Comparison of ENCODE assay signal across 8 cellular contexts in the genomic region with DNA sequence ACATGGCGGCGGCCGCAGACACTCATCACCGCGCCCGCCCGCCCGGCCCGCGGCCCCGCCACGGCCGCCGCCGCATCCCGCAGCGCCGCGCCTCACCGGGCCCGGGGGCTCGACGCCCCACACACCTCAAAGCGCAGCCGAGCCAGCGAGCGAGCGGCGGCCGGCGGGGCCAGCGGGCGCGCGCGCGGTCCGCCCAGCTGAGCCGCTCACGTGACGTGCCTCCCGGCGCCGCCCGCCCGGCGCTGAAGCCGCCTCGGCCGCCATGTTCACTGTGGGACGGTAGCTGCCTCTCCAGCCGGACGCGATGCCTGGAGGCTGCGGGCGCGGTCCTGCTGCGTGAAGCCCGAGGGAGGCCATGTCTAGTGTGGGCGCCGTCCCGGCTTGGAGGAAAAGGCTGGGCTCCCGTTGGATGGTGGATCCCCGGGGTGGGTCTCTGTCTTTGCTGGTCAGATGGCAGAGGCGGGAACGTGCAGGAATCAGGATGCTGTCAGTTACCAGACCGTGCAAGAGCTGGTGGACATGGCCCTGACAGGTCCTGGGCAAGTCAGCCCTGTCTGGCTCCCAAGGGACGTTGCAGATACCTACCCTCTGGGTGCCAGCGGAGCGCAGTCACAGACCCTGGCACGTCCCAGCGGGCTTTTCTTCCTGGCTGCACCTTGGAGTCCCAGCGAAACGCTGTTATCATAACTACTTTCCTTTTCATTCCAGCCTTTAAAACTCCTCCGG. TPM values are rescaled to one million over a fixed set of nuclear protein-coding genes. Genes with fewer than 3 reads are reported as not detected.
DNase-seq lines count a peak whose midpoint lies in the region; ATAC-seq and TF ChIP-seq lines count a peak whose summit lies in the region.

A gene with protein sequence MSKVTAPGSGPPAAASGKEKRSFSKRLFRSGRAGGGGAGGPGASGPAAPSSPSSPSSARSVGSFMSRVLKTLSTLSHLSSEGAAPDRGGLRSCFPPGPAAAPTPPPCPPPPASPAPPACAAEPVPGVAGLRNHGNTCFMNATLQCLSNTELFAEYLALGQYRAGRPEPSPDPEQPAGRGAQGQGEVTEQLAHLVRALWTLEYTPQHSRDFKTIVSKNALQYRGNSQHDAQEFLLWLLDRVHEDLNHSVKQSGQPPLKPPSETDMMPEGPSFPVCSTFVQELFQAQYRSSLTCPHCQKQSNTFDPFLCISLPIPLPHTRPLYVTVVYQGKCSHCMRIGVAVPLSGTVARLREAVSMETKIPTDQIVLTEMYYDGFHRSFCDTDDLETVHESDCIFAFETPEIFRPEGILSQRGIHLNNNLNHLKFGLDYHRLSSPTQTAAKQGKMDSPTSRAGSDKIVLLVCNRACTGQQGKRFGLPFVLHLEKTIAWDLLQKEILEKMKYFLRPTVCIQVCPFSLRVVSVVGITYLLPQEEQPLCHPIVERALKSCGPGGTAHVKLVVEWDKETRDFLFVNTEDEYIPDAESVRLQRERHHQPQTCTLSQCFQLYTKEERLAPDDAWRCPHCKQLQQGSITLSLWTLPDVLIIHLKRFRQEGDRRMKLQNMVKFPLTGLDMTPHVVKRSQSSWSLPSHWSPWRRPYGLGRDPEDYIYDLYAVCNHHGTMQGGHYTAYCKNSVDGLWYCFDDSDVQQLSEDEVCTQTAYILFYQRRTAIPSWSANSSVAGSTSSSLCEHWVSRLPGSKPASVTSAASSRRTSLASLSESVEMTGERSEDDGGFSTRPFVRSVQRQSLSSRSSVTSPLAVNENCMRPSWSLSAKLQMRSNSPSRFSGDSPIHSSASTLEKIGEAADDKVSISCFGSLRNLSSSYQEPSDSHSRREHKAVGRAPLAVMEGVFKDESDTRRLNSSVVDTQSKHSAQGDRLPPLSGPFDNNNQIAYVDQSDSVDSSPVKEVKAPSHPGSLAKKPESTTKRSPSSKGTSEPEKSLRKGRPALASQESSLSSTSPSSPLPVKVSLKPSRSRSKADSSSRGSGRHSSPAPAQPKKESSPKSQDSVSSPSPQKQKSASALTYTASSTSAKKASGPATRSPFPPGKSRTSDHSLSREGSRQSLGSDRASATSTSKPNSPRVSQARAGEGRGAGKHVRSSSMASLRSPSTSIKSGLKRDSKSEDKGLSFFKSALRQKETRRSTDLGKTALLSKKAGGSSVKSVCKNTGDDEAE (N-terminal part only) (minus strand): TSS at position 186 of the 726 bp plus-strand sequence. CDS start 182 bp downstream, at position 4.

- H3K4me3 Mint-ChIP-seq in CD4-positive, alpha-beta memory T cell: peak within 1 kb of the TSS; percentile 92 to 98 (median 96)
- H3K4me3 Mint-ChIP-seq in activated CD4-positive, alpha-beta memory T cell treated with anti-CD3 and anti-CD28 coated beads, Interleukin-2, amount 10 ng/mL, durations not matched to agents 7 days and 5 days: peak within 1 kb of the TSS; percentile 91

- H3K36me3 ChIP-seq in CD4-positive, alpha-beta memory T cell (ENCODE audit: insufficient read depth, low read length): no peaks in the 10 kb centered on the region
- no peaks in the 10 kb centered on the region for H3K36me3 ChIP-seq in duodenal mucosa (ENCODE audit: control insufficient read depth in 1 of 2, insufficient read depth in 2 of 2, low read length in 2 of 2)
- H3K36me3 ChIP-seq in right lobe of liver: no peaks in the 10 kb centered on the region

- peaks cover 3% of the 10 kb centered on the region for H3K27me3 ChIP-seq in CD4-positive, alpha-beta memory T cell (ENCODE audit: insufficient read depth, low read length)
- H3K27me3 ChIP-seq in HL-60 (ENCODE audit: insufficient read depth, poor library complexity, severe bottlenecking) (no peaks in the 10 kb centered on the region), duodenal mucosa (ENCODE audit: control insufficient read depth in 1 of 2, insufficient read depth in 2 of 2, low read length in 2 of 2) (no peaks in the 10 kb centered on the region), right lobe of liver (no peaks in the 10 kb centered on the region)

- DNase-seq in CD4-positive, alpha-beta memory T cell: peak; percentile 85 to 88 (median 87)
- peak; percentile 87 to 95 for DNase-seq in HL-60 (ENCODE audit: low read depth in 1 of 2, low spot score in 1 of 2)
- DNase-seq in NCI-H82 treated with DMSO at 0.1 percent for 48 hours (lab: John Stamatoyannopoulos, UW; ENCODE audit: unreplicated experiment): peak; percentile 69
- peak; percentile 92 for DNase-seq in activated CD4-positive, alpha-beta memory T cell treated with anti-CD3 and anti-CD28 coated beads, Interleukin-2, amount 10 ng/mL, durations not matched to agents 7 days and 5 days
- peak; percentile 97 to 98 (median 97) for DNase-seq in right lobe of liver
- peak; percentile 90 for DNase-seq in stimulated activated CD4-positive, alpha-beta T cell treated with anti-CD3 and anti-CD28 coated beads, Interleukin-4, amount 100 ng/mL, for 1 hour

- H3K27ac Mint-ChIP-seq in CD4-positive, alpha-beta memory T cell: peak within 1 kb of the TSS; percentile 83 to 93 (median 89)
- peak within 1 kb of the TSS; percentile 61 for H3K27ac Mint-ChIP-seq in activated CD4-positive, alpha-beta memory T cell treated with anti-CD3 and anti-CD28 coated beads, Interleukin-2, amount 10 ng/mL, durations not matched to agents 7 days and 5 days

- TF ChIP-seq CTCF in HL-60 (IDR thresholded peaks at IDR 0.05; ENCODE audit: insufficient read depth, low read length) (no peak), right lobe of liver (IDR thresholded peaks at IDR 0.05) (no peak)

- peak within 1 kb of the TSS; percentile 35 for H3K27ac ChIP-seq in CD4-positive, alpha-beta memory T cell (ENCODE audit: low read depth, low read length)
- H3K27ac ChIP-seq in HL-60 (replicated peaks) (0 out of 2 replicates have a peak within 1 kb of the TSS, but pooled peaks have one; percentile 35), duodenal mucosa (ENCODE audit: low read depth, low read length) (peak within 1 kb of the TSS; percentile 48), right lobe of liver (peak within 1 kb of the TSS; percentile 84 to 95 (median 91))

- peak within 1 kb of the TSS; percentile 62 to 98 for H3K4me3 ChIP-seq in CD4-positive, alpha-beta memory T cell (ENCODE audit: low read length in 2 of 2)
- H3K4me3 ChIP-seq in HL-60 (replicated peaks; ENCODE audit: insufficient read depth, low read length) (peak within 1 kb of the TSS; percentile 85), duodenal mucosa (ENCODE audit: low read depth in 1 of 2, low read length in 2 of 2) (peak within 1 kb of the TSS; percentile 79 to 86), right lobe of liver (peak within 1 kb of the TSS; percentile 63 to 73 (median 70))

- WGBS in right lobe of liver (ENCODE audit: insufficient coverage, low coverage, low lambda C conversion rate, missing lambda C conversion rate): under 1% methylated on average over 28 of the region's 75 CpGs

- no peaks in the 10 kb centered on the region for H3K27me3 Mint-ChIP-seq in CD4-positive, alpha-beta memory T cell
- H3K27me3 Mint-ChIP-seq in activated CD4-positive, alpha-beta memory T cell treated with anti-CD3 and anti-CD28 coated beads, Interleukin-2, amount 10 ng/mL, durations not matched to agents 7 days and 5 days: peaks cover 4% of the 10 kb centered on the region

- no peaks in the 10 kb centered on the region for H3K9me3 Mint-ChIP-seq in CD4-positive, alpha-beta memory T cell
- no peaks in the 10 kb centered on the region for H3K9me3 Mint-ChIP-seq in activated CD4-positive, alpha-beta memory T cell treated with anti-CD3 and anti-CD28 coated beads, Interleukin-2, amount 10 ng/mL, durations not matched to agents 7 days and 5 days

- H3K9me3 ChIP-seq in CD4-positive, alpha-beta memory T cell (ENCODE audit: control insufficient read depth in 1 of 2, low read length in 2 of 2): no peaks in the 10 kb centered on the region
- no peaks in the 10 kb centered on the region for H3K9me3 ChIP-seq in duodenal mucosa (ENCODE audit: control insufficient read depth in 1 of 2, low read length in 2 of 2)
- H3K9me3 ChIP-seq in right lobe of liver: no peaks in the 10 kb centered on the region

- H3K4me1 ChIP-seq in CD4-positive, alpha-beta memory T cell (ENCODE audit: insufficient read depth, low read length): peaks cover 16% of the 10 kb centered on the region
- H3K4me1 ChIP-seq in duodenal mucosa (ENCODE audit: control insufficient read depth in 1 of 2, insufficient read depth in 2 of 2, low read length in 2 of 2) (peaks cover 12 to 14% of the 10 kb centered on the region in 2 donors), right lobe of liver (peaks cover 0 to 4% (median 0%) of the 10 kb centered on the region in 4 donors)

- peaks cover 0 to 8% of the 10 kb centered on the region in 2 donors for H3K36me3 Mint-ChIP-seq in CD4-positive, alpha-beta memory T cell
- peaks cover 4% of the 10 kb centered on the region for H3K36me3 Mint-ChIP-seq in activated CD4-positive, alpha-beta memory T cell treated with anti-CD3 and anti-CD28 coated beads, Interleukin-2, amount 10 ng/mL, durations not matched to agents 7 days and 5 days (ENCODE audit: low read depth)

- TF ChIP-seq POLR2A in right lobe of liver (IDR thresholded peaks at IDR 0.05): peak; percentile 51

- peak; percentile 94 for ATAC-seq in GM19467 (IDR thresholded peaks at IDR 0.05; ENCODE audit: unreplicated experiment)
- peak; percentile 96 to 98 (median 97) for ATAC-seq in right lobe of liver

- intact Hi-C loops in CD4-positive, alpha-beta memory T cell (cut with micrococcal nuclease): loop anchor here (2.0 kb wide), 1 partner anchor 407 kb away; a partner anchor contains a TSS
- intact Hi-C loops in right lobe of liver (cut with DNase I): no loop called here

- H3K9ac ChIP-seq in duodenal mucosa (ENCODE audit: low read depth in 1 of 2, low read length in 2 of 2): peak within 1 kb of the TSS; percentile 56 to 60

- H3K4me1 Mint-ChIP-seq in CD4-positive, alpha-beta memory T cell: peaks cover 8 to 26% (median 15%) of the 10 kb centered on the region in 4 donors
- peaks cover 28% of the 10 kb centered on the region for H3K4me1 Mint-ChIP-seq in activated CD4-positive, alpha-beta memory T cell treated with anti-CD3 and anti-CD28 coated beads, Interleukin-2, amount 10 ng/mL, durations not matched to agents 7 days and 5 days

- CTCF ChIA-PET in CD4-positive, alpha-beta memory T cell (lab: Charles Lee; ENCODE audit: partially characterized antibody): no interaction called here
- CTCF ChIA-PET in activated CD4-positive, alpha-beta memory T cell treated with anti-CD3 and anti-CD28 coated beads, Interleukin-2, amount 10 ng/mL, durations not matched to agents 7 days and 5 days (lab: Charles Lee): interaction anchor here (0.6 to 2.4 kb wide), 2 partner anchors 287 to 318 kb away, joined by 3 to 6 read pairs; no protein-coding TSS in a partner anchor

- POLR2A ChIA-PET in CD4-positive, alpha-beta memory T cell (lab: Charles Lee; ENCODE audit: partially characterized antibody): interaction anchor here (0.7 kb wide), 1 partner anchor 25 kb away, joined by 3 read pairs; no protein-coding TSS in a partner anchor
- POLR2A ChIA-PET in activated CD4-positive, alpha-beta memory T cell treated with anti-CD3 and anti-CD28 coated beads, Interleukin-2, amount 10 ng/mL, durations not matched to agents 7 days and 5 days (lab: Charles Lee): interaction anchor here (0.8 to 1.0 kb wide), 3 partner anchors 7 to 35 kb away, joined by 3 read pairs; no protein-coding TSS in a partner anchor

RNA-seq across cellular contexts. Expression of the gene that starts here (rescaled TPM):
- total RNA-seq in CD4-positive, alpha-beta memory T cell: 1 to 10 TPM; 4.9 to 5.0 TPM
- polyA plus RNA-seq in CD4-positive, alpha-beta memory T cell: under 1 TPM; 0.07 to 0.99 TPM
- 1 to 10 TPM; 5.1 to 5.4 TPM for total RNA-seq in activated CD4-positive, alpha-beta memory T cell treated with anti-CD3 and anti-CD28 coated beads, Interleukin-2, amount 10 ng/mL, durations not matched to agents 7 days and 5 days
- 10 to 100 TPM in 2 of 6 experiments, 1 to 10 TPM in 4; 7.1 to 12.8 (median 9.0) TPM for total RNA-seq in right lobe of liver

Comparison
In these comparisons a context has a peak if more than half of its experiments do, and no peak if none do; other contexts are left out.
1. Peak in every context shown above with its lines: DNase-seq, ATAC-seq, H3K4me3 ChIP-seq and H3K27ac ChIP-seq.
2. H3K27ac ChIP-seq: peak in every context shown above with its lines; median percentile 91 in right lobe of liver; 48 in duodenal mucosa; 35 in CD4-positive, alpha-beta memory T cell; 35 in HL-60.